ENCODE assay signal across 16 cellular contexts in genomic region chr10:4154317-4154716, GRCh38.
DNase-seq lines count a peak whose midpoint lies in the region; ATAC-seq and TF ChIP-seq lines count a peak whose summit lies in the region.
"Had no signal": no experiment of that assay in that cellular context is flagged by ENCODE, and none has a peak within 500 bp of the region (broad histone marks: within the 10 kb centered on the region; RNA-seq: fewer than 3 reads in every experiment).

No MANE protein-coding gene starts in this region.

- no peaks in the 10 kb centered on the region for H3K79me2 ChIP-seq in DND-41 (ENCODE audit: insufficient read depth, low read length)

- H4K20me1 ChIP-seq in DND-41 (ENCODE audit: insufficient read depth, low read length), result no peaks in the 10 kb centered on the region
- H4K20me1 ChIP-seq: BLaER1 had no signal

- no peaks in the 10 kb centered on the region for H3K9me3 Mint-ChIP-seq in activated naive CD4-positive, alpha-beta T cell treated with anti-CD3 and anti-CD28 coated beads, Interleukin-2, amount 50 U/mL, for 72 hours
- H3K9me3 Mint-ChIP-seq in stimulated activated effector memory CD8-positive, alpha-beta T cell treated with anti-CD3 and anti-CD28 coated beads, Interleukin-12 subunit alpha, Interleukin-12 subunit beta, amount 100 ng/mL, for 72 hours, result no peaks in the 10 kb centered on the region

- H3K4me2 ChIP-seq in DND-41 (ENCODE audit: insufficient read depth, low read length), result no peak overlapping the region
- H3K4me2 ChIP-seq: BLaER1, PC-9 had no signal

- ATAC-seq in activated naive CD4-positive, alpha-beta T cell treated with anti-CD3 and anti-CD28 coated beads, Interleukin-2, amount 50 U/mL, for 72 hours, result peak; percentile 31 to 53
- ATAC-seq in DND-41 (ENCODE audit: insufficient read depth, low read depth) (peak; percentile 97), HG02623 (IDR thresholded peaks at IDR 0.05; ENCODE audit: unreplicated experiment) (no peak)
- peak; percentile 48 for ATAC-seq in stimulated activated effector memory CD8-positive, alpha-beta T cell treated with anti-CD3 and anti-CD28 coated beads, Interleukin-12 subunit alpha, Interleukin-12 subunit beta, amount 100 ng/mL, for 72 hours

- H2AFZ ChIP-seq in DND-41 (ENCODE audit: low read depth, low read length), result no peak overlapping the region
- H2AFZ ChIP-seq: PC-9 had no signal

- H3K36me3 ChIP-seq in DND-41 (ENCODE audit: insufficient read depth, low read length), result no peaks in the 10 kb centered on the region
- H3K36me3 ChIP-seq: BLaER1, MG63 had no signal

- TF ChIP-seq CTCF in DND-41 (IDR thresholded peaks at IDR 0.05; ENCODE audit: borderline replicate concordance, extremely low read depth, low read length, poor library complexity, severe bottlenecking) (no peak), choroid plexus epithelial cell (conservative IDR thresholded peaks at IDR 0.05; ENCODE audit: low read depth, low read length) (no peak)

- H3K27ac Mint-ChIP-seq in activated naive CD4-positive, alpha-beta T cell treated with anti-CD3 and anti-CD28 coated beads, Interleukin-2, amount 50 U/mL, for 72 hours, result no peak overlapping the region
- H3K27ac Mint-ChIP-seq in stimulated activated effector memory CD8-positive, alpha-beta T cell treated with anti-CD3 and anti-CD28 coated beads, Interleukin-12 subunit alpha, Interleukin-12 subunit beta, amount 100 ng/mL, for 72 hours, result no peak overlapping the region

- no peak overlapping the region for H3K4me3 Mint-ChIP-seq in stimulated activated effector memory CD8-positive, alpha-beta T cell treated with anti-CD3 and anti-CD28 coated beads, Interleukin-12 subunit alpha, Interleukin-12 subunit beta, amount 100 ng/mL, for 72 hours

- no peak for DNase-seq in activated naive CD4-positive, alpha-beta T cell treated with anti-CD3 and anti-CD28 coated beads, Interleukin-2, amount 50 U/mL, for 72 hours (ENCODE audit: low spot score in 2 of 2)
- DNase-seq in activated naive CD4-positive, alpha-beta T cell treated with anti-CD3 and anti-CD28 coated beads, Interleukin-2, amount 50 U/mL, for 16 hours, result no peak
- peak; percentile 55 for DNase-seq in DND-41
- DNase-seq in choroid plexus epithelial cell (ENCODE audit: low read depth), result peak; percentile 11
- DNase-seq in stimulated activated effector memory CD8-positive, alpha-beta T cell treated with anti-CD3 and anti-CD28 coated beads, Interleukin-12 subunit alpha, Interleukin-12 subunit beta, amount 100 ng/mL, for 72 hours (ENCODE audit: low spot score in 2 of 2), result no peak
- no peak for DNase-seq in OCI-M2 (lab: John Stamatoyannopoulos, UW; ENCODE audit: unreplicated experiment)
- DNase-seq: COR-L47, Karpas-422, MG63, NCI-H1092, NCI-H2081 treated with DMSO at 0.1 percent for 48 hours, NCI-H510A treated with DMSO at 0.1 percent for 48 hours, NCI-H82, PC-9 had no signal

- no peak overlapping the region for H3K27ac ChIP-seq in DND-41 (ENCODE audit: low read length)
- H3K27ac ChIP-seq: BLaER1, PC-9 had no signal

- H3K4me1 Mint-ChIP-seq in stimulated activated effector memory CD8-positive, alpha-beta T cell treated with anti-CD3 and anti-CD28 coated beads, Interleukin-12 subunit alpha, Interleukin-12 subunit beta, amount 100 ng/mL, for 72 hours, result peaks cover 8% of the 10 kb centered on the region

- H3K4me1 ChIP-seq in DND-41 (ENCODE audit: insufficient read depth, low read length), result peaks cover 16% of the 10 kb centered on the region

- no peaks in the 10 kb centered on the region for H3K27me3 ChIP-seq in DND-41 (ENCODE audit: insufficient read depth, low read length, poor library complexity)
- H3K27me3 ChIP-seq: BLaER1, MG63 had no signal

- no peaks in the 10 kb centered on the region for H3K9me3 ChIP-seq in DND-41 (ENCODE audit: insufficient read depth, low read length, severe bottlenecking)
- H3K9me3 ChIP-seq: MG63 had no signal

- H3K4me3 ChIP-seq in DND-41 (ENCODE audit: low read depth in 1 of 2, low read length in 2 of 2) (no peak overlapping the region), choroid plexus epithelial cell (ENCODE audit: low read depth, low read length) (no peak overlapping the region)
- H3K4me3 ChIP-seq: BLaER1, MG63, PC-9 had no signal

- H3K9ac ChIP-seq in DND-41 (ENCODE audit: low read depth, low read length), result no peak overlapping the region
- H3K9ac ChIP-seq: BLaER1 had no signal

- H3K36me3 Mint-ChIP-seq in activated naive CD4-positive, alpha-beta T cell treated with anti-CD3 and anti-CD28 coated beads, Interleukin-2, amount 50 U/mL, for 72 hours, result no peaks in the 10 kb centered on the region
- H3K36me3 Mint-ChIP-seq in stimulated activated effector memory CD8-positive, alpha-beta T cell treated with anti-CD3 and anti-CD28 coated beads, Interleukin-12 subunit alpha, Interleukin-12 subunit beta, amount 100 ng/mL, for 72 hours, result no peaks in the 10 kb centered on the region

Comparison
In these comparisons a context has a peak if more than half of its experiments do, and no peak if none do; other contexts are left out.
1. DNase-seq: peak in DND-41 (single experiment) and choroid plexus epithelial cell (single experiment); none in activated naive CD4-positive, alpha-beta T cell treated with anti-CD3 and anti-CD28 coated beads, Interleukin-2, amount 50 U/mL, for 72 hours (0 of 2), activated naive CD4-positive, alpha-beta T cell treated with anti-CD3 and anti-CD28 coated beads, Interleukin-2, amount 50 U/mL, for 16 hours (single experiment), stimulated activated effector memory CD8-positive, alpha-beta T cell treated with anti-CD3 and anti-CD28 coated beads, Interleukin-12 subunit alpha, Interleukin-12 subunit beta, amount 100 ng/mL, for 72 hours (0 of 2) and OCI-M2 (single experiment).